Comparison of ENCODE assay signal across 8 cellular contexts in the genomic region with DNA sequence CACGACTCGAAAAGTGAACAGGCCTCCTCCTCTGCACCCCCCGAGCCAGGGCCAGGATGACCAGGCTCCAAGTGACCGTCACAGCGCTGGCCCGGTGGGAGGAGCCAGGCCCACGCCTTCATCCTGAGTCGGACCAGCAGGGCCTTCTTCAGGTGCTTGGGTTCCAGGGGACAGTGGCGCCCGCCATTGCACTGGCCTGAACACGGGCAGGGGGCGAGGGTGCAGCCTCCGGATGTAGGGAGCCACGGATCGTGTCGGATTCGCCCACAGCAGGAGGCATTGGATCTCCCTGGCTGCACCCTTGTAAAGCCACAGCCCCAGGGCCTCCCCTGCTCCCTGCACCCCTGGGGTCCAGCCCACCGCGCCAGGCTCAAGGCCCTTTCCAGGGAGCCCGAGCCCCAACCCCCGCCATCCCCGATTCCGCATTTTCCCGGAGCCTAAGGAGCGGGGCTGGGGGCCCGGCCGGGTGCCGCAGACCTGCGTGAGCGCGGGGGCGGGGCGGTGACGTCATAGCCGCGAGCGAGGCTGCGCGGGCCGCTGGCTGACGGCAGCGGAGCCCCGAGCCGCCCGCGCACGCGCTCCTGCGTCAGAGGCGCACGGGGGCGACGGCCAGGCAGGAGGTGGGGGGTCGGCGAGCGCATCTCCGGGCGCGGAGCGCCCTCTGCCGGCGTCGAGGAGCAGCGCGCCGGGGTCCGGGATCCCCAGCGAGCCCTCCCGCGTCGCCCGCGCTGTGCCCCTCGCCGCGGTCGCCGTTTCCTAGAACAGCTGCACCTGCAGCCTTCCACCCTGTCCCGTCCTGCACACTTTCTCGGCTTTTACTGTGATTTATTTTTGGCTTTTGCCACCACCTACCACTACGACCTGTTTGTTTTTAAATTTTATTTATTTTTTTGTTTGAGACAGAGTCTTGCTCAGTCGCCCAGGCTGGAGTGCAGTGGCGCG. TPM values are rescaled to one million over a fixed set of nuclear protein-coding genes. Genes with fewer than 3 reads are reported as not detected.
A peak's percentile ranks its signal among the peaks of the same experiment; 100 is the strongest.
DNase-seq lines count a peak whose midpoint lies in the region; ATAC-seq, FAIRE-seq and TF ChIP-seq lines count a peak whose summit lies in the region.

No MANE protein-coding gene starts in this region.

- H3K9me3 ChIP-seq in kidney (ENCODE audit: control insufficient read depth in 1 of 2, low read length in 2 of 2): no peaks in the 10 kb centered on the region

- H3K4me3 Mint-ChIP-seq in central memory CD8-positive, alpha-beta T cell: peak overlapping the region; percentile 87

- intact Hi-C loops in kidney (cut with DNase I): no loop called here

- peak overlapping the region in 1 of 2 donors; percentile 69 for H3K9ac ChIP-seq in kidney (ENCODE audit: low read length in 2 of 2)

- peaks cover 9% of the 10 kb centered on the region for H3K36me3 Mint-ChIP-seq in central memory CD8-positive, alpha-beta T cell (ENCODE audit: insufficient read depth)

- no peaks in the 10 kb centered on the region for H3K36me3 ChIP-seq in kidney (ENCODE audit: control insufficient read depth in 1 of 2, insufficient read depth in 2 of 2, low read length in 2 of 2)

- H3K27ac ChIP-seq in kidney (ENCODE audit: low read depth in 2 of 2, low read length in 2 of 2): peak overlapping the region; percentile 92 to 95

- peak overlapping the region; percentile 32 for H3K4me3 ChIP-seq in HFF-Myc (replicated peaks; ENCODE audit: low read depth, low read length)
- no peak overlapping the region for H3K4me3 ChIP-seq in kidney (ENCODE audit: low read length in 2 of 2)

- H3K9me3 Mint-ChIP-seq in central memory CD8-positive, alpha-beta T cell: no peaks in the 10 kb centered on the region

- FAIRE-seq in kidney (lab: Jason Lieb, UNC): no peak

- peak; percentile 38 for DNase-seq in DMS114 treated with DMSO at 0.1 percent for 48 hours (lab: John Stamatoyannopoulos, UW; ENCODE audit: unreplicated experiment)
- no peak for DNase-seq in HFF-Myc (ENCODE audit: extremely low read depth, low read depth)
- DNase-seq in NCI-H2227 (lab: John Stamatoyannopoulos, UW; ENCODE audit: unreplicated experiment): peak; percentile 95
- DNase-seq in activated CD4-positive, CD25-positive, alpha-beta regulatory T cell treated with anti-CD3 and anti-CD28 coated beads, Interleukin-2, amount 50 U/mL, for 72 hours: peak; percentile 93
- DNase-seq in central memory CD8-positive, alpha-beta T cell (ENCODE audit: low spot score in 2 of 2): peak; percentile 89 to 90
- DNase-seq in kidney: peak; percentile 95
- peak; percentile 84 to 94 for DNase-seq in stimulated activated CD4-positive, alpha-beta T cell treated with anti-CD3 and anti-CD28 coated beads, Interleukin-15, amount 100 ng/mL, for 1 hour (ENCODE audit: low read depth in 1 of 2, low spot score in 1 of 2)

- H3K4me1 Mint-ChIP-seq in central memory CD8-positive, alpha-beta T cell: peaks cover 21% of the 10 kb centered on the region

- ATAC-seq in central memory CD8-positive, alpha-beta T cell (replicated peaks; ENCODE audit: extremely low read depth, poor library complexity, severe bottlenecking): peak; percentile 53
- ATAC-seq in GM21367 (IDR thresholded peaks at IDR 0.05; ENCODE audit: unreplicated experiment): no peak

- H3K4me1 ChIP-seq in kidney (ENCODE audit: control insufficient read depth in 1 of 2, insufficient read depth in 1 of 2, low read depth in 1 of 2, low read length in 2 of 2): peaks cover 19 to 28% of the 10 kb centered on the region in 2 donors

- H3K27me3 Mint-ChIP-seq in central memory CD8-positive, alpha-beta T cell: peaks cover 12% of the 10 kb centered on the region

- peak overlapping the region; percentile 96 for H3K27ac Mint-ChIP-seq in central memory CD8-positive, alpha-beta T cell (ENCODE audit: low read depth)

- TF ChIP-seq CTCF in HFF-Myc (IDR thresholded peaks at IDR 0.05; ENCODE audit: low read depth, low read length, missing control alignments) (peak; percentile 51), kidney (IDR thresholded peaks at IDR 0.05; ENCODE audit: borderline replicate concordance, extremely low read depth, insufficient read depth) (peak; percentile 74)

RNA-seq across cellular contexts. Expression of a gene that starts 1.5 kb away (rescaled TPM):
- 183 TPM for total RNA-seq in kidney
- polyA plus RNA-seq in kidney (ENCODE audit: insufficient read depth, low read depth, low replicate concordance): 641 TPM

RNA-seq across cellular contexts. Expression of a gene that starts 2.3 kb away (rescaled TPM):
- total RNA-seq in kidney: 1.1 TPM
- polyA plus RNA-seq in kidney (ENCODE audit: insufficient read depth, low read depth, low replicate concordance): 1.0 TPM

RNA-seq across cellular contexts. Expression of a gene that starts 8.3 kb away (rescaled TPM):
- 205 TPM for total RNA-seq in kidney
- 21.3 TPM for polyA plus RNA-seq in kidney (ENCODE audit: insufficient read depth, low read depth, low replicate concordance)

RNA-seq across cellular contexts. Expression of a gene that starts 29.1 kb away (rescaled TPM):
- total RNA-seq in kidney: 533 TPM
- 408 TPM for polyA plus RNA-seq in kidney (ENCODE audit: insufficient read depth, low read depth, low replicate concordance)

RNA-seq across cellular contexts. Expression of a gene that starts 34.5 kb away (rescaled TPM):
- total RNA-seq in kidney: 57.7 TPM
- 40.7 TPM for polyA plus RNA-seq in kidney (ENCODE audit: insufficient read depth, low read depth, low replicate concordance)
